Comparison of ENCODE assay signal across 10 cellular contexts in the genomic region with DNA sequence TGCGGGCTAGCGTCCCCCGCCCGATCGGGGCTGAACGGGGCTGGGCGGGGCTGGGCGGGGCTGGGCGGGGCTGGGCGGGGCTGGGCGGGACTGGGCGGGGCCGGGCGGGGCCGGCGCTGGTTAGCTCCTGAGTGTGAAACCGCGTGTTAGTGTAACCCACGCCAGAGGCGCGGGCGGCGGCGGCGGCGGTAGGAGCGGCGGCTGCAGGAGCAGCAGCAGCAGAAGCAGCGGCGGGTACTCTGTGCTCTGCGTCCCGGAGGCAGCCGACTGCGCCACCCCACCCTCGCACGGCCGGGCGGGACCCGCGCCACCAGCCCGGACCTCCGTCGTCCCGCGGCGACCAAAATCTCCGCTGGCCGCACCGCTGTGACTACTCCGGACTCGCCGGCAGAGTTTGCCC.
DNase-seq lines count a peak whose midpoint lies in the region; ATAC-seq and TF ChIP-seq lines count a peak whose summit lies in the region.
"Had no signal": no experiment of that assay in that cellular context is flagged by ENCODE, and none has a peak within 500 bp of the region (broad histone marks: within the 10 kb centered on the region; RNA-seq: fewer than 3 reads in every experiment).

No MANE protein-coding gene starts in this region.

- no peak overlapping the region for H3K27ac ChIP-seq in right cardiac atrium (ENCODE audit: low read length)
- H3K27ac ChIP-seq: SJSA1 had no signal

- CTCF ChIA-PET in WTC11 (lab: Charles Lee) = no interaction called here

- TF ChIP-seq CTCF in GM13977 (IDR thresholded peaks at IDR 0.05; ENCODE audit: extremely low read depth, insufficient read depth, missing control alignments) = no peak
- no peak for TF ChIP-seq CTCF in WTC11 (IDR thresholded peaks at IDR 0.05)

- no peaks in the 10 kb centered on the region for H3K27me3 ChIP-seq in right cardiac atrium (ENCODE audit: control insufficient read depth, insufficient read depth)
- H3K27me3 ChIP-seq: SJSA1 had no signal

- no peak overlapping the region for H3K27ac Mint-ChIP-seq in WTC11

- DNase-seq in GM13977 (ENCODE audit: low spot score) (peak; percentile 23), WTC11 (ENCODE audit: low spot score) (peak; percentile 29), right cardiac atrium (peak in 2 of 3 donors; percentile 46 to 50), ureter (ENCODE audit: low spot score) (no peak), NCI-H2081 treated with DMSO at 0.1 percent for 48 hours (lab: John Stamatoyannopoulos, UW) (no peak)
- DNase-seq in stimulated activated CD4-positive, alpha-beta T cell treated with anti-CD3 and anti-CD28 coated beads, Interleukin-2, amount 100 ng/mL, for 24 hours = peak; percentile 19 to 51
- DNase-seq: cerebellar nuclear complex had no signal

- ATAC-seq in WTC11 (peak; percentile 71), right cardiac atrium (peak in 1 of 2 donors; percentile 44), HG02970 (IDR thresholded peaks at IDR 0.05; ENCODE audit: low FRiP score, unreplicated experiment) (no peak), GM21737 (IDR thresholded peaks at IDR 0.05; ENCODE audit: unreplicated experiment) (no peak)

- intact Hi-C loops in right cardiac atrium (cut with DNase I) = no loop called here

- peak overlapping the region; percentile 67 for H3K4me3 Mint-ChIP-seq in WTC11

- POLR2A ChIA-PET in WTC11 (lab: Charles Lee) = no interaction called here

- H3K4me1 Mint-ChIP-seq in WTC11 = no peaks in the 10 kb centered on the region

- in situ Hi-C loops in GM13977 (cut with MboI; ENCODE audit: low pct_unique_long_range_greater_than_20kb, low sequenced_read_pairs, unreplicated experiment) = no loop called here

- H3K27me3 Mint-ChIP-seq in WTC11 (ENCODE audit: low read depth) = peaks cover 52% of the 10 kb centered on the region

- H3K4me3 ChIP-seq in right cardiac atrium (ENCODE audit: low read length) = peak overlapping the region; percentile 9
- H3K4me3 ChIP-seq: SJSA1 had no signal

- H3K9me3 ChIP-seq in right cardiac atrium (ENCODE audit: control insufficient read depth, low read length) = no peaks in the 10 kb centered on the region
- H3K9me3 ChIP-seq: SJSA1 had no signal

- no peaks in the 10 kb centered on the region; the same call in 1 of the 2 replicates for H3K36me3 Mint-ChIP-seq in WTC11

- H3K4me1 ChIP-seq in right cardiac atrium (ENCODE audit: control insufficient read depth, insufficient read depth, low read length) = no peaks in the 10 kb centered on the region
- H3K4me1 ChIP-seq: SJSA1 had no signal

- 1% methylated on average over 50 of the region's 52 CpGs for WGBS in right cardiac atrium

- peaks cover 10% of the 10 kb centered on the region; the same call in 1 of the 2 replicates for H3K9me3 Mint-ChIP-seq in WTC11

TF ChIP-seq in WTC11, 78 proteins besides CTCF, POLR2A, EP300 and RAD21:
- TF ChIP-seq NR2C2 (CRISPR knock-in tag; IDR thresholded peaks at IDR 0.05) = no peak
- 0 out of 2 replicates have a peak, but pooled peaks have one; percentile 17 for TF ChIP-seq SP1 (CRISPR knock-in tag; conservative IDR thresholded peaks at IDR 0.05)

Comparison
In these comparisons a context has a peak if more than half of its experiments do, and no peak if none do; other contexts are left out.
1. DNase-seq: peak in GM13977 (single experiment), WTC11 (single experiment), right cardiac atrium (2 of 3) and stimulated activated CD4-positive, alpha-beta T cell treated with anti-CD3 and anti-CD28 coated beads, Interleukin-2, amount 100 ng/mL, for 24 hours (2 of 2); none in ureter (single experiment) and NCI-H2081 treated with DMSO at 0.1 percent for 48 hours (single experiment).